In the genomic region with DNA sequence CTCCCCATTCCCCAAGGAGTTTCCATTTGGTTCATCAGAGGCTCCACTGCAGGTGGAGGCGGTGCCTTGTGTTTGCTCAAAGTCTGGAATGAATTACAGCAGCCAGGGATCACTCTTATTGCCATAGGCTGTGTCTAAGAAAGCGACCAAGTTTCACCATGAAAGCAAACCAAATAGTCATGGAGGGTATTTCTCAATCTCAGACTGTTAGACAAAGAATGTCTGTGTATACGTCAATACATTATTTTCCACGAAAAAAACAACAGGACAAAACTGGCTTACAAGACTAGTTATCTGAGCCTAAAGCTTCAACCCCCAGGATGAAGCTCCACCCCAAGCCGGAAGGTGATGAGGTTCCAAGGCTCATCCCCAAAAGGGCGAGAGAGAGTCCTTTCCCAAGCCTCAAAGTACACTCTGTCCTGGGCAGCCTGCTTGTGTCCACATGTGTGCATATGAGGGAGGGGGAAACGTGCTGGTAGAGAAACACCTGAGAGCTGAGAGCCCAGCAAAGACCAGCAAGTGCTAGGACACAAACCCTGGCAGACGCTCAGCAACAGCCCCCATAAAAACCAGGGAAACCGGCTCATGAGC, we compare ENCODE assay signal across 8 cellular contexts. TPM values are rescaled to one million over a fixed set of nuclear protein-coding genes. Genes with fewer than 3 reads are reported as not detected.
DNase-seq lines count a peak whose midpoint lies in the region; ATAC-seq and TF ChIP-seq lines count a peak whose summit lies in the region.

No MANE protein-coding gene starts in this region.

- peak; percentile 56 to 59 for TF ChIP-seq POLR2A in gastrocnemius medialis (IDR thresholded peaks at IDR 0.05)

- peak overlapping the region; percentile 36 to 96 (median 39) for H3K4me3 Mint-ChIP-seq in T-cell

- H3K36me3 ChIP-seq in gastrocnemius medialis (no peaks in the 10 kb centered on the region), MM.1S (replicated peaks; ENCODE audit: insufficient read depth, low read length) (no peaks in the 10 kb centered on the region)

- H3K4me1 ChIP-seq in gastrocnemius medialis (peaks cover 79 to 80% of the 10 kb centered on the region in 2 donors), MM.1S (ENCODE audit: low read length) (peaks cover 64% of the 10 kb centered on the region)

- H3K79me2 ChIP-seq in MM.1S (ENCODE audit: low read length): peaks cover 90% of the 10 kb centered on the region

- H3F3A ChIP-seq in MM.1S (ENCODE audit: insufficient read depth, low read length): peaks cover 49% of the 10 kb centered on the region

- POLR2A ChIA-PET in T-cell (lab: Charles Lee): interaction anchor here (0.6 to 1.3 kb wide), 3 partner anchors 12 to 22 kb away, joined by 3 to 5 read pairs (median 4); no protein-coding TSS in a partner anchor

- peaks cover 86 to 89% (median 87%) of the 10 kb centered on the region in 3 donors for H3K4me1 Mint-ChIP-seq in T-cell

- no peaks in the 10 kb centered on the region for H4K20me1 ChIP-seq in MM.1S (ENCODE audit: insufficient read depth, low read length)

- DNase-seq in EL: peak; percentile 68
- no peak for DNase-seq in T-cell
- peak; percentile 72 to 80 for DNase-seq in foreskin fibroblast
- peak; percentile 85 to 93 for DNase-seq in gastrocnemius medialis
- no peak for DNase-seq in MM.1S
- DNase-seq in GM13977 (ENCODE audit: low spot score): no peak

- H3K9me3 Mint-ChIP-seq in T-cell: no peaks in the 10 kb centered on the region

- H3K27me3 Mint-ChIP-seq in T-cell: no peaks in the 10 kb centered on the region

- no peak overlapping the region for H2AFZ ChIP-seq in MM.1S (ENCODE audit: low read length)

- H3K4me2 ChIP-seq in MM.1S (ENCODE audit: low read depth, low read length): no peak overlapping the region

- H3K9me3 ChIP-seq in gastrocnemius medialis: no peaks in the 10 kb centered on the region
- no peaks in the 10 kb centered on the region for H3K9me3 ChIP-seq in MM.1S (replicated peaks; ENCODE audit: insufficient read depth, low read length)

- peak overlapping the region; percentile 94 to 96 for H3K27ac Mint-ChIP-seq in T-cell

- peak overlapping the region; percentile 8 to 14 for H3K4me3 ChIP-seq in foreskin fibroblast (ENCODE audit: low read depth in 1 of 2, low read length in 2 of 2)
- peak overlapping the region; percentile 77 to 97 (median 90) for H3K4me3 ChIP-seq in gastrocnemius medialis
- no peak overlapping the region for H3K4me3 ChIP-seq in MM.1S (ENCODE audit: low read length)

- CTCF ChIA-PET in T-cell (lab: Charles Lee): no interaction called here

- no peaks in the 10 kb centered on the region for H3K36me3 Mint-ChIP-seq in T-cell

- no peaks in the 10 kb centered on the region for H3K9me2 ChIP-seq in MM.1S (replicated peaks; ENCODE audit: insufficient read depth, low read length)

- H3K9ac ChIP-seq in MM.1S (ENCODE audit: low read length): no peak overlapping the region

- intact Hi-C loops in gastrocnemius medialis (cut with DNase I; ENCODE audit: low total_unique reads): no loop called here

- ATAC-seq in T-cell (replicated peaks in 1 of 4) (no peak), gastrocnemius medialis (peak; percentile 49 to 53), GM19395 (IDR thresholded peaks at IDR 0.05; ENCODE audit: unreplicated experiment) (no peak), HG03175 (IDR thresholded peaks at IDR 0.05; ENCODE audit: unreplicated experiment) (no peak)

- no peak for TF ChIP-seq CTCF in foreskin fibroblast (IDR thresholded peaks at IDR 0.05; ENCODE audit: low read depth, low read length)
- no peak for TF ChIP-seq CTCF in gastrocnemius medialis (IDR thresholded peaks at IDR 0.05 in 4 of 5, conservative IDR thresholded peaks at IDR 0.05 in 1 of 5)
- TF ChIP-seq CTCF in MM.1S (IDR thresholded peaks at IDR 0.05; ENCODE audit: low read length): no peak
- no peak for TF ChIP-seq CTCF in GM13977 (IDR thresholded peaks at IDR 0.05; ENCODE audit: extremely low read depth, insufficient read depth, missing control alignments)

- H3K27ac ChIP-seq in gastrocnemius medialis (peak overlapping the region; percentile 96 to 99 (median 99)), MM.1S (ENCODE audit: low read length) (no peak overlapping the region)

- in situ Hi-C loops in gastrocnemius medialis (cut with MboI; ENCODE audit: low sequenced_read_pairs in 4 of 4): loop anchor here in 1 of 4 donors (25.0 kb wide), 1 partner anchor 776 kb away; a partner anchor contains a TSS
- in situ Hi-C loops in GM13977 (cut with MboI; ENCODE audit: low pct_unique_long_range_greater_than_20kb, low sequenced_read_pairs, unreplicated experiment): loop anchor here (10.0 kb wide), 1 partner anchor 62 kb away; no protein-coding TSS in a partner anchor

- H3K27me3 ChIP-seq in gastrocnemius medialis (no peaks in the 10 kb centered on the region), MM.1S (replicated peaks; ENCODE audit: insufficient read depth, low read length) (no peaks in the 10 kb centered on the region)

RNA-seq across cellular contexts. Expression of a gene that starts 4.3 kb away (rescaled TPM):
- 10 to 100 TPM; 33.2 to 85.3 (median 44.1) TPM for total RNA-seq in T-cell
- total RNA-seq in gastrocnemius medialis: 10 to 100 TPM; 24.2 to 56.2 (median 42.7) TPM

Comparison
In these comparisons a context has a peak if more than half of its experiments do, and no peak if none do; other contexts are left out.
1. DNase-seq: peak in EL (single experiment), foreskin fibroblast (2 of 2) and gastrocnemius medialis (2 of 2); none in T-cell (0 of 34), MM.1S (single experiment) and GM13977 (single experiment).
2. ATAC-seq: peak in gastrocnemius medialis (2 of 2); none in T-cell (0 of 4), GM19395 (single experiment) and HG03175 (single experiment).